ENCODE assay signal across 1 cellular context in the genomic region with DNA sequence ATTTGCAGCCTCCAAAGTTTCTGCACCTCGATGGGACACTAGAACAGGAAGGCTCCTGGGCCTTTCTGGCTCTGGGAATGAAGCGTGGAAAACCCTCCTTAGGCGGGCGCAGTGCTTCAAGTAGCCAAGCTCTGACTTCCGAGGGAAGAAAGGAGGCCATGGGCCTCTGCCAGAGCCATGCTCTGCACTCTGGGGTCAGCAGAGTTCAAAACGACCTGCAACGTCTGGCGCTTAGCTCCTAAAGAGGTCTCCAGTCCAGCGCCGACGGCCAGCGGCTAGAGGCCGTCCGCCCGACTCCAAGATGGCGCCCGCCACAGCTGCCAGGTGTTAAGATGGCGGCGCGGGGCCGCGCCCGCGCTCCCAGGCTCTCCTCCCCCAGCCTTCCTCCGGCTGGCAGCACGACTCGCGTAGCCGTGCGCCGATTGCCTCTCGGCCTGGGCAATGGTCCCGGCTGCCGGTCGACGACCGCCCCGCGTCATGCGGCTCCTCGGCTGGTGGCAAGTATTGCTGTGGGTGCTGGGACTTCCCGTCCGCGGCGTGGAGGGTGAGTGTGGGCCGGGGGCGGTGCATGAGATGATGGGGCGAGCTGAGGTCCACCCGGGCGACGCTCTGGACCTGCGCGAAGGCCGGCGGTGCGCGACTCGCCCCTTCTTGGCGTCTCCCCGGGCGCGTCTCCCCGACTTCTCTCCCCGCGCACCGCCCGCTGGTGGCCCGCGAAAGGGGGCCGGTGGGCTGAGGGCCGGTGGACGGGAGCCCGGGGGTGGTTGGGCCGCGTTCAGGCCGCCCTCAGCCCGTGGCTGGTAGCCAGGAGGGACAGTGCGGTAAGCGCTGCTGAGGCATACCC.
A peak's percentile ranks its signal among the peaks of the same experiment; 100 is the strongest.
TF ChIP-seq lines count a peak whose summit lies in the region.

A gene with protein sequence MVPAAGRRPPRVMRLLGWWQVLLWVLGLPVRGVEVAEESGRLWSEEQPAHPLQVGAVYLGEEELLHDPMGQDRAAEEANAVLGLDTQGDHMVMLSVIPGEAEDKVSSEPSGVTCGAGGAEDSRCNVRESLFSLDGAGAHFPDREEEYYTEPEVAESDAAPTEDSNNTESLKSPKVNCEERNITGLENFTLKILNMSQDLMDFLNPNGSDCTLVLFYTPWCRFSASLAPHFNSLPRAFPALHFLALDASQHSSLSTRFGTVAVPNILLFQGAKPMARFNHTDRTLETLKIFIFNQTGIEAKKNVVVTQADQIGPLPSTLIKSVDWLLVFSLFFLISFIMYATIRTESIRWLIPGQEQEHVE (plus strand): TSS at position 385 of the 844 bp plus-strand sequence. CDS start 57 bp downstream, at position 442.

TF ChIP-seq in HepG2, 621 proteins besides CTCF, POLR2A, EP300 and RAD21 (continued from another document):
- TF ChIP-seq ZZZ3 (CRISPR knock-in tag; IDR thresholded peaks at IDR 0.05; ENCODE audit: borderline replicate concordance) (no peak), FIP1L1 (IDR thresholded peaks at IDR 0.05; ENCODE audit: borderline replicate concordance, insufficient read depth, low read depth, low read length) (no peak; the same call in 1 of the 2 replicates), LCORL (IDR thresholded peaks at IDR 0.05) (no peak), LCORL (CRISPR knock-in tag; IDR thresholded peaks at IDR 0.05) (peak; percentile 82), KLF9 (CRISPR knock-in tag; IDR thresholded peaks at IDR 0.05; ENCODE audit: low read depth) (no peak), ZMYM2 (CRISPR knock-in tag; IDR thresholded peaks at IDR 0.05) (no peak), HNF4A (CRISPR knock-in tag; IDR thresholded peaks at IDR 0.05) (peak; percentile 40; the same call in 1 of the 2 replicates), ZNF234 (CRISPR knock-in tag; conservative IDR thresholded peaks at IDR 0.05) (no peak; the same call in 1 of the 2 replicates), SP5 (CRISPR knock-in tag; IDR thresholded peaks at IDR 0.05; ENCODE audit: borderline replicate concordance, low read depth) (0 out of 2 replicates have a peak, but pooled peaks have one; percentile 11), CAMTA2 (CRISPR knock-in tag; IDR thresholded peaks at IDR 0.05; ENCODE audit: borderline replicate concordance) (peak; percentile 94; the same call in 1 of the 2 replicates), ZNF619 (CRISPR knock-in tag; IDR thresholded peaks at IDR 0.05) (peak; percentile 92; the same call in 1 of the 2 replicates)
- TF ChIP-seq, protein P1, sequence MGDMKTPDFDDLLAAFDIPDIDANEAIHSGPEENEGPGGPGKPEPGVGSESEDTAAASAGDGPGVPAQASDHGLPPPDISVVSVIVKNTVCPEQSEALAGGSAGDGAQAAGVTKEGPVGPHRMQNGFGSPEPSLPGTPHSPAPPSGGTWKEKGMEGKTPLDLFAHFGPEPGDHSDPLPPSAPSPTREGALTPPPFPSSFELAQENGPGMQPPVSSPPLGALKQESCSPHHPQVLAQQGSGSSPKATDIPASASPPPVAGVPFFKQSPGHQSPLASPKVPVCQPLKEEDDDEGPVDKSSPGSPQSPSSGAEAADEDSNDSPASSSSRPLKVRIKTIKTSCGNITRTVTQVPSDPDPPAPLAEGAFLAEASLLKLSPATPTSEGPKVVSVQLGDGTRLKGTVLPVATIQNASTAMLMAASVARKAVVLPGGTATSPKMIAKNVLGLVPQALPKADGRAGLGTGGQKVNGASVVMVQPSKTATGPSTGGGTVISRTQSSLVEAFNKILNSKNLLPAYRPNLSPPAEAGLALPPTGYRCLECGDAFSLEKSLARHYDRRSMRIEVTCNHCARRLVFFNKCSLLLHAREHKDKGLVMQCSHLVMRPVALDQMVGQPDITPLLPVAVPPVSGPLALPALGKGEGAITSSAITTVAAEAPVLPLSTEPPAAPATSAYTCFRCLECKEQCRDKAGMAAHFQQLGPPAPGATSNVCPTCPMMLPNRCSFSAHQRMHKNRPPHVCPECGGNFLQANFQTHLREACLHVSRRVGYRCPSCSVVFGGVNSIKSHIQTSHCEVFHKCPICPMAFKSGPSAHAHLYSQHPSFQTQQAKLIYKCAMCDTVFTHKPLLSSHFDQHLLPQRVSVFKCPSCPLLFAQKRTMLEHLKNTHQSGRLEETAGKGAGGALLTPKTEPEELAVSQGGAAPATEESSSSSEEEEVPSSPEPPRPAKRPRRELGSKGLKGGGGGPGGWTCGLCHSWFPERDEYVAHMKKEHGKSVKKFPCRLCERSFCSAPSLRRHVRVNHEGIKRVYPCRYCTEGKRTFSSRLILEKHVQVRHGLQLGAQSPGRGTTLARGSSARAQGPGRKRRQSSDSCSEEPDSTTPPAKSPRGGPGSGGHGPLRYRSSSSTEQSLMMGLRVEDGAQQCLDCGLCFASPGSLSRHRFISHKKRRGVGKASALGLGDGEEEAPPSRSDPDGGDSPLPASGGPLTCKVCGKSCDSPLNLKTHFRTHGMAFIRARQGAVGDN (CRISPR knock-in tag; IDR thresholded peaks at IDR 0.05): peak; percentile 96
- TF ChIP-seq, protein P2, sequence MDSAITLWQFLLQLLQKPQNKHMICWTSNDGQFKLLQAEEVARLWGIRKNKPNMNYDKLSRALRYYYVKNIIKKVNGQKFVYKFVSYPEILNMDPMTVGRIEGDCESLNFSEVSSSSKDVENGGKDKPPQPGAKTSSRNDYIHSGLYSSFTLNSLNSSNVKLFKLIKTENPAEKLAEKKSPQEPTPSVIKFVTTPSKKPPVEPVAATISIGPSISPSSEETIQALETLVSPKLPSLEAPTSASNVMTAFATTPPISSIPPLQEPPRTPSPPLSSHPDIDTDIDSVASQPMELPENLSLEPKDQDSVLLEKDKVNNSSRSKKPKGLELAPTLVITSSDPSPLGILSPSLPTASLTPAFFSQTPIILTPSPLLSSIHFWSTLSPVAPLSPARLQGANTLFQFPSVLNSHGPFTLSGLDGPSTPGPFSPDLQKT (CRISPR knock-in tag; IDR thresholded peaks at IDR 0.05; ENCODE audit: borderline replicate concordance): no peak
- TF ChIP-seq, protein P3, sequence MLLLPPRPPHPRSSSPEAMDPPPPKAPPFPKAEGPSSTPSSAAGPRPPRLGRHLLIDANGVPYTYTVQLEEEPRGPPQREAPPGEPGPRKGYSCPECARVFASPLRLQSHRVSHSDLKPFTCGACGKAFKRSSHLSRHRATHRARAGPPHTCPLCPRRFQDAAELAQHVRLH (CRISPR knock-in tag; IDR thresholded peaks at IDR 0.05; ENCODE audit: borderline replicate concordance, low read depth): peak; percentile 90; the same call in 1 of the 2 replicates
